7 cellular contexts compared by ENCODE assay signal in the genomic region with DNA sequence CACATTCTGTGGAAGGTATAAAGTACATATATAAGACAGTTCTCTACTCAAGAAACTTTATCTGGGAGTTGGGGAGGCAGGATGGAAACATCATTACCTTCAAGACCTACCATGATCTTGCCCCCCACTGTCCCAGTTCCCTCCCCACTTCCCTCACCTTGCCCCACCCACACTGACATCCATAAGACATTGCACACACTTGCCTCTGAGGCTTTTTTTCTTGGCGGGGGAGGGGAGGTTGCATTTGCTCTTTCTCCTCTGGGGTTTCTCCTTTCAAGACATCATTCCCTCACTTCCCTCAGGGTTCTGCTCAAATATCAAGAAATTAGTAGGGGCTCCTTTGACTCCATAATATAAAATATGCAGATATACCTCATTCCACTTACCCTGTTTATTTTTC.
"Had no signal": no experiment of that assay in that cellular context is flagged by ENCODE, and none has a peak within 500 bp of the region (broad histone marks: within the 10 kb centered on the region; RNA-seq: fewer than 3 reads in every experiment).

No MANE protein-coding gene starts in this region.

- H3K4me3 ChIP-seq: GM23248, HAP-1 had no signal

- H3K27ac ChIP-seq: GM23248 had no signal

- H3K36me3 ChIP-seq: HAP-1 had no signal

- H2AFZ ChIP-seq: GM23248 had no signal

- FAIRE-seq: HTR-8/SVneo had no signal

- H3K9me3 ChIP-seq: HAP-1 had no signal

- H3K9ac ChIP-seq: GM23248 had no signal

- DNase-seq: GM23248, GOT3, H7, IMR-90, KBM-7 had no signal
